8 cellular contexts compared by ENCODE assay signal in the genomic region with DNA sequence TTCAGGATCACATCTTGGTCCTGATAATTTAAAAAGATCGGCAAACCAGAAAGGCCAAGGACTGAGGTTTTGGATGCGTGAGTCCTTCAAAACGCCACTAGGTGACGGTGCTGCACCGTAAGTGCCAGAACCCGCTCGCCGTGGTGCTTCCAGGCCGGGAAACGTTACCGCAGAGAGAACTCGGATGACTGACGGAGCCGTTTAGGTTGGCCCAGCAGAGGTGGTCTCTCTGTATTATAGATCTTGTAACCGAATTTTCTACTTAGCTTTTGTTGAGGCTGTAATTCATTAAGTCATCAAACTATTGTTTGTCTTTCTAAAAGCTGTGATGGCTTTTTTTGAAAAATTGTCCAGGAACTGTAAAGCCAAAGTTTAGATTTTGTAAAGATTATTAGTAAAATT. TPM values are rescaled to one million over a fixed set of nuclear protein-coding genes. Genes with fewer than 3 reads are reported as not detected.
DNase-seq lines count a peak whose midpoint lies in the region; ATAC-seq, FAIRE-seq and TF ChIP-seq lines count a peak whose summit lies in the region.

No MANE protein-coding gene starts in this region.

- in situ Hi-C loops in GM13976 (cut with MboI; ENCODE audit: low sequenced_read_pairs, unreplicated experiment): no loop called here
- in situ Hi-C loops in HepG2 (cut with HindIII; ENCODE audit: extremely low pct_ligation_motif_present, low pct_unique_long_range_greater_than_20kb): loop anchor here (5.0 to 25.0 kb wide), 3 partner anchors 97 to 1697 kb away; partner anchors contain the start of genes METTL4 and NDC80

- H3K9me3 Mint-ChIP-seq in chondrocyte (ENCODE audit: low read depth): no peaks in the 10 kb centered on the region

- POLR2A ChIA-PET in HepG2 (lab: Yijun Ruan, JAX): no interaction called here

- intact Hi-C loops in HepG2 (cut with micrococcal nuclease; ENCODE audit: unreplicated experiment): loop anchor here (1.0 to 10.0 kb wide), 2 partner anchors 96 to 650 kb away; no protein-coding TSS in a partner anchor

- peak; percentile 66 for FAIRE-seq in HepG2 (lab: Jason Lieb, UNC)

- DNase-seq in GM13976 (ENCODE audit: low spot score): peak; percentile 65
- DNase-seq in NCI-H460 (ENCODE audit: extremely low read depth, low read depth): peak; percentile 68
- DNase-seq in activated CD4-positive, alpha-beta T cell treated with anti-CD3 and anti-CD28 coated beads for 24 hours (ENCODE audit: low read depth in 2 of 2): peak; percentile 28 to 46
- DNase-seq in chondrocyte (ENCODE audit: low spot score): no peak
- peak; percentile 60 for DNase-seq in HepG2 (ENCODE audit: low spot score)
- peak; percentile 13 to 61 (median 26) for DNase-seq in stimulated activated CD4-positive, alpha-beta T cell treated with anti-CD3 and anti-CD28 coated beads, TNF-alpha, amount 100 ng/mL, for 24 hours (ENCODE audit: low read depth in 3 of 3)

- H3K9ac ChIP-seq in HepG2 (ENCODE audit: insufficient read depth, low read depth, low read length): no peak overlapping the region

- no peaks in the 10 kb centered on the region for H4K20me1 ChIP-seq in HepG2 (ENCODE audit: insufficient read depth, low read length)

- CTCF ChIA-PET in HepG2 (lab: Yijun Ruan, JAX; ENCODE audit: low intra/inter-chr PET ratio, low total read pairs): interaction anchor here (1.3 to 2.1 kb wide), 3 partner anchors 97 to 1676 kb away, joined by 3 to 22 read pairs (median 5); no protein-coding TSS in a partner anchor

- H3K4me2 ChIP-seq in HepG2 (ENCODE audit: low read depth, low read length): no peak overlapping the region

- no peak for TF ChIP-seq EP300 in HepG2 (IDR thresholded peaks at IDR 0.05; ENCODE audit: low read depth in 2 of 2, low read length in 2 of 2)
- TF ChIP-seq EP300 in HepG2 (CRISPR knock-in tag; IDR thresholded peaks at IDR 0.05; ENCODE audit: borderline replicate concordance): no peak

- TF ChIP-seq RAD21 in HepG2 (CRISPR knock-in tag; IDR thresholded peaks at IDR 0.05): peak; percentile 97

- no peaks in the 10 kb centered on the region for H3K36me3 Mint-ChIP-seq in chondrocyte (ENCODE audit: low read depth)

- no peaks in the 10 kb centered on the region for H3K9me3 ChIP-seq in HepG2 (ENCODE audit: low read length)

- no peak overlapping the region for H2AFZ ChIP-seq in HepG2 (ENCODE audit: low read length)

- H3K4me3 ChIP-seq in HepG2 (replicated peaks in 1 of 3; ENCODE audit: insufficient read depth in 1 of 3, low read depth in 2 of 3, low read length in 3 of 3): no peak overlapping the region

- H3K27me3 ChIP-seq in HepG2 (ENCODE audit: control insufficient read depth in 1 of 2, insufficient read depth in 2 of 2, low read length in 2 of 2): peaks cover 0 to 16% of the 10 kb centered on the region in 2 experiments; a peak in 3 of 5 replicates

- H3K4me3 Mint-ChIP-seq in chondrocyte (ENCODE audit: unreplicated experiment): no peak overlapping the region

- no peak overlapping the region for H3K27ac Mint-ChIP-seq in chondrocyte (ENCODE audit: unreplicated experiment)

- ATAC-seq in HG03103 (IDR thresholded peaks at IDR 0.05; ENCODE audit: low read depth, unreplicated experiment): peak; percentile 92
- peak; percentile 97 for ATAC-seq in HepG2

- TF ChIP-seq POLR2A in HepG2 (IDR thresholded peaks at IDR 0.05; ENCODE audit: insufficient read depth in 1 of 2, low read depth in 2 of 2, low read length in 2 of 2): no peak

- no TSS peak for BruUV-seq in HepG2 (replicated peaks; lab: Mats Ljungman, UMichigan)

- H3K4me1 ChIP-seq in HepG2 (ENCODE audit: insufficient read depth, low read length): no peaks in the 10 kb centered on the region

- H3K27ac ChIP-seq in 22Rv1: no peak overlapping the region
- no peak overlapping the region for H3K27ac ChIP-seq in HepG2 (ENCODE audit: extremely low read length, insufficient read depth, low read length)

- 4% methylated on average over 12 of the region's 15 CpGs for WGBS in HepG2 (ENCODE audit: low lambda C conversion rate)

- H3K27me3 Mint-ChIP-seq in chondrocyte (ENCODE audit: low read depth): peaks cover 53% of the 10 kb centered on the region

- H3K4me1 Mint-ChIP-seq in chondrocyte (ENCODE audit: low read depth): peaks cover 6% of the 10 kb centered on the region

- H3K79me2 ChIP-seq in HepG2 (ENCODE audit: insufficient read depth, low read length): no peaks in the 10 kb centered on the region

- TF ChIP-seq CTCF in 22Rv1 (IDR thresholded peaks at IDR 0.05) (peak; percentile 99), GM13976 (IDR thresholded peaks at IDR 0.05; ENCODE audit: borderline replicate concordance, control extremely low read depth, extremely low read depth, insufficient read depth, missing control alignments) (peak; percentile 66), chondrocyte (IDR thresholded peaks at IDR 0.05) (peak; percentile 97), HepG2 (CRISPR knock-in tag; IDR thresholded peaks at IDR 0.05) (peak; percentile 96)

- H3K36me3 ChIP-seq in HepG2 (replicated peaks in 1 of 2; ENCODE audit: control insufficient read depth in 1 of 2, insufficient read depth in 2 of 2, low read length in 2 of 2): no peaks in the 10 kb centered on the region

TF ChIP-seq in HepG2, 621 proteins besides CTCF, POLR2A, EP300 and RAD21 (continues in another document):
- TF ChIP-seq ZNF274 (CRISPR knock-in tag; IDR thresholded peaks at IDR 0.05): peak; percentile 57; the same call in 1 of the 2 replicates
- TF ChIP-seq ZNF773 (CRISPR knock-in tag; IDR thresholded peaks at IDR 0.05; ENCODE audit: borderline replicate concordance): no peak
- 0 out of 2 replicates have a peak, but pooled peaks have one; percentile 10 for TF ChIP-seq SUZ12 (IDR thresholded peaks at IDR 0.05; ENCODE audit: low read depth, low read length)
- TF ChIP-seq ZNF776 (CRISPR knock-in tag; IDR thresholded peaks at IDR 0.05): no peak
- no peak for TF ChIP-seq ZNF530 (CRISPR knock-in tag; IDR thresholded peaks at IDR 0.05; ENCODE audit: low read depth)
- no peak for TF ChIP-seq SAP130 (CRISPR knock-in tag; IDR thresholded peaks at IDR 0.05; ENCODE audit: low read depth)
- 0 out of 3 replicates have a peak, but pooled peaks have one; percentile 23 for TF ChIP-seq MXI1 (IDR thresholded peaks at IDR 0.05; ENCODE audit: borderline replicate concordance, low read depth, low read length)
- peak; percentile 37; the same call in 1 of the 2 replicates for TF ChIP-seq FOSL2 (CRISPR knock-in tag; IDR thresholded peaks at IDR 0.05)

RNA-seq across cellular contexts. Expression of gene ADCYAP1, which starts 39.8 kb away (rescaled TPM):
- 0.20 and 0.57 TPM in 2 replicates for total RNA-seq in NCI-H460 (2014; rRNA removed; shearing (Covaris generic))
- 0.58 and 1.4 TPM in 2 replicates for polyA plus RNA-seq in NCI-H460 (2014; cell fraction: nucleus; rRNA removed)
- total RNA-seq in chondrocyte (not detected in 3 replicates), HepG2 (2016; rRNA removed; fragmentation: Illumina TruSeq; extraction: Trizol) (not detected in 2 replicates)
- total RNA-seq in HepG2 (2016; cell fraction: cytosol; rRNA removed; fragmentation: Illumina TruSeq; extraction: Trizol; ENCODE audit: low read depth): not detected in 2 replicates
- total RNA-seq in HepG2 (2016; cell fraction: insoluble cytoplasmic fraction; rRNA removed; fragmentation: Illumina TruSeq; extraction: Trizol): not detected in 2 replicates
- total RNA-seq in HepG2 (2016; cell fraction: membrane; rRNA removed; fragmentation: Illumina TruSeq; extraction: Trizol): not detected in 2 replicates
- not detected in 2 replicates for total RNA-seq in HepG2 (2016; cell fraction: nucleus; rRNA removed; fragmentation: Illumina TruSeq; extraction: Trizol)
- not detected in 2 replicates for polyA plus RNA-seq in HepG2 (2011; rRNA removed)
- not detected in 2 replicates for polyA plus RNA-seq in HepG2 (2011; cell fraction: cytosol; rRNA removed)
- polyA plus RNA-seq in HepG2 (2011; cell fraction: nucleus; rRNA removed): not detected in 2 replicates
- polyA plus RNA-seq in HepG2 (2012): not detected in 2 replicates
- not detected in 2 replicates for polyA plus RNA-seq in HepG2 (2016; cell fraction: cytosol; fragmentation: Illumina TruSeq; extraction: Trizol; ENCODE audit: low read depth)
- not detected in 2 replicates for polyA plus RNA-seq in HepG2 (2016; cell fraction: insoluble cytoplasmic fraction; fragmentation: Illumina TruSeq; extraction: Trizol; ENCODE audit: low read depth)
- polyA plus RNA-seq in HepG2 (2016; cell fraction: membrane; fragmentation: Illumina TruSeq; extraction: Trizol; ENCODE audit: low read depth): not detected in 2 replicates
- polyA plus RNA-seq in HepG2 (2016; cell fraction: nucleus; fragmentation: Illumina TruSeq; extraction: Trizol; ENCODE audit: insufficient read depth, low read depth): not detected in 2 replicates
- not detected in 2 replicates for polyA minus RNA-seq in HepG2 (2011; rRNA and poly(A)+ RNA removed; ENCODE audit: low replicate concordance)
- not detected in 2 replicates for polyA minus RNA-seq in HepG2 (2011; cell fraction: cytosol; rRNA and poly(A)+ RNA removed)
- polyA minus RNA-seq in HepG2 (2011; cell fraction: nucleus; rRNA and poly(A)+ RNA removed): not detected in 2 replicates

RNA-seq across cellular contexts. Expression of gene YES1, which starts 52.8 kb away (rescaled TPM):
- total RNA-seq in NCI-H460 (2014; rRNA removed; shearing (Covaris generic)): 85.0 and 86.9 TPM in 2 replicates
- 19.5 and 81.4 TPM in 2 replicates for polyA plus RNA-seq in NCI-H460 (2014; cell fraction: nucleus; rRNA removed)
- total RNA-seq in chondrocyte (31.1 to 38.0 TPM (median 36.9 TPM) in 3 replicates), HepG2 (2016; rRNA removed; fragmentation: Illumina TruSeq; extraction: Trizol) (70.8 and 105 TPM in 2 replicates)
- 15.8 and 18.2 TPM in 2 replicates for total RNA-seq in HepG2 (2016; cell fraction: cytosol; rRNA removed; fragmentation: Illumina TruSeq; extraction: Trizol; ENCODE audit: low read depth)
- total RNA-seq in HepG2 (2016; cell fraction: insoluble cytoplasmic fraction; rRNA removed; fragmentation: Illumina TruSeq; extraction: Trizol): 69.2 and 96.9 TPM in 2 replicates
- 80.5 and 89.8 TPM in 2 replicates for total RNA-seq in HepG2 (2016; cell fraction: membrane; rRNA removed; fragmentation: Illumina TruSeq; extraction: Trizol)
- 32.4 and 40.0 TPM in 2 replicates for total RNA-seq in HepG2 (2016; cell fraction: nucleus; rRNA removed; fragmentation: Illumina TruSeq; extraction: Trizol)
- polyA plus RNA-seq in HepG2 (2011; rRNA removed): 13.6 and 17.2 TPM in 2 replicates
- polyA plus RNA-seq in HepG2 (2011; cell fraction: cytosol; rRNA removed): 20.0 and 23.3 TPM in 2 replicates
- polyA plus RNA-seq in HepG2 (2011; cell fraction: nucleus; rRNA removed): 12.0 and 12.1 TPM in 2 replicates
- 38.9 and 45.8 TPM in 2 replicates for polyA plus RNA-seq in HepG2 (2012)
- polyA plus RNA-seq in HepG2 (2016; cell fraction: cytosol; fragmentation: Illumina TruSeq; extraction: Trizol; ENCODE audit: low read depth): 10.0 and 10.4 TPM in 2 replicates
- 69.0 and 76.0 TPM in 2 replicates for polyA plus RNA-seq in HepG2 (2016; cell fraction: insoluble cytoplasmic fraction; fragmentation: Illumina TruSeq; extraction: Trizol; ENCODE audit: low read depth)
- 33.4 and 35.7 TPM in 2 replicates for polyA plus RNA-seq in HepG2 (2016; cell fraction: membrane; fragmentation: Illumina TruSeq; extraction: Trizol; ENCODE audit: low read depth)
- 27.3 and 29.1 TPM in 2 replicates for polyA plus RNA-seq in HepG2 (2016; cell fraction: nucleus; fragmentation: Illumina TruSeq; extraction: Trizol; ENCODE audit: insufficient read depth, low read depth)
- polyA minus RNA-seq in HepG2 (2011; rRNA and poly(A)+ RNA removed; ENCODE audit: low replicate concordance): 35.4 and 58.6 TPM in 2 replicates
- 29.1 and 33.4 TPM in 2 replicates for polyA minus RNA-seq in HepG2 (2011; cell fraction: cytosol; rRNA and poly(A)+ RNA removed)
- 16.5 and 22.1 TPM in 2 replicates for polyA minus RNA-seq in HepG2 (2011; cell fraction: nucleus; rRNA and poly(A)+ RNA removed)
